In genomic region chr4:147318581-147318980, GRCh38 we compare ENCODE assay signal across 31 cellular contexts.
DNase-seq lines count a peak whose midpoint lies in the region; ATAC-seq lines count a peak whose summit lies in the region.
"Had no signal": no experiment of that assay in that cellular context is flagged by ENCODE, and none has a peak within 500 bp of the region (broad histone marks: within the 10 kb centered on the region; RNA-seq: fewer than 3 reads in every experiment).

No MANE protein-coding gene starts in this region.

- H3K36me3 ChIP-seq in GM23248 (ENCODE audit: low read depth), result no peaks in the 10 kb centered on the region
- no peaks in the 10 kb centered on the region for H3K36me3 ChIP-seq in adipocyte (ENCODE audit: control insufficient read depth, insufficient read depth, low read length, severe bottlenecking)
- H3K36me3 ChIP-seq: BLaER1 treated with 17β-estradiol and CSF1 and Interleukin-3, amounts not matched to agents 10 nM and 100 nM; esophagus muscularis mucosa; SJSA1; tibial artery; vagina; WERI-Rb-1 had no signal

- H3K27ac ChIP-seq in GM23248, result no peak overlapping the region
- H3K27ac ChIP-seq: BLaER1 treated with 17β-estradiol and CSF1 and Interleukin-3, amounts not matched to agents 10 nM and 100 nM; esophagus muscularis mucosa; SJSA1; vagina; WERI-Rb-1 had no signal

- no peak overlapping the region for H3K9ac ChIP-seq in GM23248
- no peak overlapping the region for H3K9ac ChIP-seq in adipocyte (ENCODE audit: low read length)
- H3K9ac ChIP-seq: BLaER1 treated with 17β-estradiol and CSF1 and Interleukin-3, amounts not matched to agents 10 nM and 100 nM had no signal

- no peaks in the 10 kb centered on the region for H3K79me2 ChIP-seq in GM23248 (ENCODE audit: insufficient read depth)

- ATAC-seq in sciatic nerve, result peak; percentile 32
- ATAC-seq: activated naive CD4-positive, alpha-beta T cell treated with anti-CD3 and anti-CD28 coated beads, Interleukin-2, amount 50 U/mL, for 72 hours; HepG2; left colon; T-cell had no signal

- intact Hi-C loops in sciatic nerve (cut with DNase I), result no loop called here

- H3K4me3 ChIP-seq in GM23248, result no peak overlapping the region
- peak overlapping the region; percentile 38 for H3K4me3 ChIP-seq in adipocyte (ENCODE audit: low read length)
- H3K4me3 ChIP-seq: BLaER1 treated with 17β-estradiol and CSF1 and Interleukin-3, amounts not matched to agents 10 nM and 100 nM; esophagus muscularis mucosa; SJSA1; tibial artery; vagina had no signal

- WGBS in GM23248 (ENCODE audit: low coverage in 1 of 2, low lambda C conversion rate in 2 of 2, missing lambda C conversion rate in 2 of 2), 2 experiments, result 11 to 14% methylated on average over 3 of the region's 3 CpGs

- H3K4me1 ChIP-seq in GM23248 (ENCODE audit: insufficient read depth) (no peaks in the 10 kb centered on the region), adipocyte (ENCODE audit: control insufficient read depth, insufficient read depth, low read length) (peaks cover 14% of the 10 kb centered on the region)
- H3K4me1 ChIP-seq: BLaER1 treated with 17β-estradiol and CSF1 and Interleukin-3, amounts not matched to agents 10 nM and 100 nM; esophagus muscularis mucosa; SJSA1; vagina had no signal

- no peak overlapping the region for H3K4me2 ChIP-seq in GM23248 (ENCODE audit: unreplicated experiment)
- H3K4me2 ChIP-seq: BLaER1 treated with 17β-estradiol and CSF1 and Interleukin-3, amounts not matched to agents 10 nM and 100 nM had no signal

- no peaks in the 10 kb centered on the region for H4K20me1 ChIP-seq in GM23248 (ENCODE audit: insufficient read depth)
- H4K20me1 ChIP-seq: BLaER1 treated with 17β-estradiol and CSF1 and Interleukin-3, amounts not matched to agents 10 nM and 100 nM had no signal

- in situ Hi-C loops in GM23248 (cut with MboI), result no loop called here

- no peak overlapping the region for H2AFZ ChIP-seq in GM23248

- no peaks in the 10 kb centered on the region for H3K9me3 ChIP-seq in GM23248 (ENCODE audit: low read depth)
- H3K9me3 ChIP-seq in adipocyte (ENCODE audit: control insufficient read depth, low read length), result no peaks in the 10 kb centered on the region
- H3K9me3 ChIP-seq: BLaER1 treated with 17β-estradiol and CSF1 and Interleukin-3, amounts not matched to agents 10 nM and 100 nM; esophagus muscularis mucosa; SJSA1; tibial artery; vagina had no signal

- H3K9me2 ChIP-seq in GM23248 (ENCODE audit: insufficient read depth), result no peaks in the 10 kb centered on the region; the same call in 1 of the 2 replicates

- H3K27me3 ChIP-seq in GM23248 (replicated peaks; ENCODE audit: insufficient read depth) (peaks cover 7% of the 10 kb centered on the region; the same call in 1 of the 2 replicates), adipocyte (replicated peaks; ENCODE audit: control insufficient read depth, insufficient read depth, low read length) (no peaks in the 10 kb centered on the region)
- H3K27me3 ChIP-seq: BLaER1 treated with 17β-estradiol and CSF1 and Interleukin-3, amounts not matched to agents 10 nM and 100 nM; esophagus muscularis mucosa; SJSA1; tibial artery; vagina had no signal

- H3F3A ChIP-seq in GM23248 (ENCODE audit: insufficient read depth), result no peaks in the 10 kb centered on the region

- DNase-seq in GM23248, result peak; percentile 5
- peak; percentile 73 for DNase-seq in adipocyte (ENCODE audit: low read depth)
- peak; percentile 47 for DNase-seq in fibroblast of gingiva (ENCODE audit: low read depth)
- DNase-seq in sciatic nerve (ENCODE audit: low spot score), result no peak
- DNase-seq in activated gamma-delta T cell (lab: John Stamatoyannopoulos, UW), result no peak
- DNase-seq in central memory CD4-positive, alpha-beta T cell, result no peak
- no peak for DNase-seq in NCI-H82 treated with DMSO at 0.1 percent for 48 hours (lab: John Stamatoyannopoulos, UW; ENCODE audit: unreplicated experiment)
- DNase-seq: activated CD4-positive, alpha-beta T cell treated with anti-CD3 and anti-CD28 coated beads, Interleukin-2, amount 10 ng/mL, durations not matched to agents 24 days and 14 days; activated CD8-positive, alpha-beta memory T cell treated with anti-CD3 and anti-CD28 coated beads for 24 hours; activated T-cell treated with anti-CD3 and anti-CD28 coated beads for 4 hours; anterior cingulate cortex; dermis blood vessel endothelial cell; DMS153; H9; hypothalamus; left colon; mesenchymal stem cell; NCI-H146; NCI-H345; NCI-H748 treated with DMSO at 0.1 percent for 48 hours; RPMI8226; stimulated activated CD4-positive, alpha-beta T cell treated with anti-CD3 and anti-CD28 coated beads, Interleukin-4, amount 100 ng/mL, for 24 hours; T-cell; tibial artery; WERI-Rb-1 had no signal

Comparison
In these comparisons a context has a peak if more than half of its experiments do, and no peak if none do; other contexts are left out.
1. DNase-seq: peak in GM23248 (single experiment), adipocyte (single experiment) and fibroblast of gingiva (single experiment); none in sciatic nerve (single experiment), activated gamma-delta T cell (single experiment), central memory CD4-positive, alpha-beta T cell (single experiment) and NCI-H82 treated with DMSO at 0.1 percent for 48 hours (single experiment).